ENCODE assay signal across 8 cellular contexts in the genomic region with DNA sequence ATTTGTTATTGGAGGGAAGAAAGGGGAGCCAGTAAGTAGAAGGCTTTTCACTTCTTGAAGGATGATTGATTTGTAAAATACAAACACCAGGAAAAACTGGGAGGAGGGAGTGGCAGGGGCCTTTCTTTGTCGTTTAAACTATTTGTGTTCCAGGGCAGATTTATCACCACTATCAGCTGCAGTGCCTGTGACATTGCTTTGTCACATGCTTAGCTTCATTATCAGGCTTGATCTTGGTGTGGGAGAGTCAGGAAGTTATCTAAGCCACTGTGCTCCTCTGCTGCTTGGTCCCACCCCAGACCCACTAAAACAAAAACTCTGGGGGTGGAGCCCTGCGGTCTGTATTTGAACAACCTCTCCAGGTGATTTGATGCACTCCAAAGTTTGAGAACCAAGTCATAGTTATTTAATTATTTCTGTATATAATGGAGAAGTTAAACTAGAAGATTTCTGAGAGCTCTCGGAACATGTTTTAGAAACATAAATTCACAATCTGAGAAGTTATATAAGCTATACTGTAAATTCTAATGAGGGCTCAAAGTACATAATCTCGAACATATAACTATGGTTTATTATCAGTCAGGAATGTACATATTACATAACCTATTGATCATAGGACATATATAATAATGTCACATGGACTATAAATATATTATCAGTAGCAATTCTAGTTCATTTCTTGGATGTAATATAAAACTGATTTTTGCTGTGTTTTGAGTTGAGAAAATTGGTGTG.
DNase-seq lines count a peak whose midpoint lies in the region; ATAC-seq and TF ChIP-seq lines count a peak whose summit lies in the region.

No MANE protein-coding gene starts in this region.

- POLR2A ChIA-PET in GM10248 (lab: Yijun Ruan, JAX), result no interaction called here

- ATAC-seq in sciatic nerve, result peak; percentile 58
- no peak for ATAC-seq in GM18517 (IDR thresholded peaks at IDR 0.05; ENCODE audit: unreplicated experiment)
- no peak for ATAC-seq in GM21390 (IDR thresholded peaks at IDR 0.05; ENCODE audit: unreplicated experiment)
- no peak for ATAC-seq in HG03045 (IDR thresholded peaks at IDR 0.05; ENCODE audit: unreplicated experiment)

- CTCF ChIA-PET in GM10248 (lab: Yijun Ruan, JAX), result interaction anchor here (0.8 to 1.4 kb wide), 5 partner anchors 9 to 73 kb away, joined by 3 to 6 read pairs (median 3); no protein-coding TSS in a partner anchor

- intact Hi-C loops in sciatic nerve (cut with DNase I), result no loop called here

- no peak for TF ChIP-seq CTCF in GM10248 (IDR thresholded peaks at IDR 0.05; ENCODE audit: control extremely low read depth, extremely low read depth, low read depth, missing control alignments)

- DNase-seq in GM10248 (ENCODE audit: extremely low spot score) (peak; percentile 20), NCI-H774 (lab: John Stamatoyannopoulos, UW) (peak; percentile 28), sciatic nerve (ENCODE audit: low spot score) (no peak), COLO668 (lab: John Stamatoyannopoulos, UW; ENCODE audit: unreplicated experiment) (no peak)
- DNase-seq in activated effector memory CD4-positive, alpha-beta T cell treated with anti-CD3 and anti-CD28 coated beads, Interleukin-2, amount 50 U/mL, for 16 hours, result peak; percentile 91

Comparison
In these comparisons a context has a peak if more than half of its experiments do, and no peak if none do; other contexts are left out.
1. DNase-seq: peak in GM10248 (single experiment), NCI-H774 (single experiment) and activated effector memory CD4-positive, alpha-beta T cell treated with anti-CD3 and anti-CD28 coated beads, Interleukin-2, amount 50 U/mL, for 16 hours (single experiment); none in sciatic nerve (single experiment) and COLO668 (single experiment).